11 cellular contexts compared by ENCODE assay signal in the genomic region with DNA sequence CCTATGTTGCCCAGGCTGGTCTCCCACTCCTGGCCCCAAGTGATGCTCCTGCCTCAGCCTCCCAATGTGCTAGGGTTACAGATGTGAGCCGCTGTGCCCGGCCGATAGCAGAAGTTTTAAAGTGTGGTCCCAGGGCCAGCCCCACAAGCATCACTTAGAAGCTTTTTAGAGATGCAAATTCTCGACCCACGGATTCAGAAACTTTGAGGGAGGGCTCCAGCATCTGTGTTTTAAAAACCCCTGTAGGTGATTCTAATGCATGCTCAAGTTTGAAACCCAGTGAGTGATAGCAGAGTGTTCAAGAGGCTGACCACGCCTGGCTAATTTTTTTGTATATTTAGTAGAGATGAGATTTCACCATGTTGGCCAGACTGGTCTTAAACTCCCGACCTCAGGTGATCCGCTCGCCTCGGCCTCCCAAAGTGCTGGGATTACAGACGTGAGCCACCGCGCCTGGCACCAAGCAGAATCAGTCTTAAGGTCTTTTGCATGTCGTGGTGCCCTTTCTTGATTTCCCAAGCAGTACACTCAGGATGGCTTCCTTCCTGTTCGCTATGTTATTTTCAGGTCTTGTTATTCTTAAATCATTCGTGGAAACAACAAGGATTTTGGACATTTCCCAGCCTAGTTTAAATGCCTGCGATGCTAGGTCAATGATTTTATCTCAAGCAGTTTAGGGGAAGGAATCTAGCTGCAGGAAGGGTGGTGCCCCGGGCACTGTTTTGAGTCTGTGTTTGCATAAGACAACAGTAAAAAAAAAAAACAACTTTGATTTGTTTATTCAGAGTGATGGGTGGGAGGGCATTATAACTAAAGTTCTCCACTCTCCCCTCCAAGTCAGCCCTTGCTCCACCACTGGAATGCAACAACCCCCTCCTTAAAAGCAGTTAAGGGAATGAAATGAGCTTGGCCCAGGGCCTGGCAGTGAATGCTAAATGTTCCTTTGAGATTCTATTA. TPM values are rescaled to one million over a fixed set of nuclear protein-coding genes. Genes with fewer than 3 reads are reported as not detected.
DNase-seq lines count a peak whose midpoint lies in the region; ATAC-seq and TF ChIP-seq lines count a peak whose summit lies in the region.
"Had no signal": no experiment of that assay in that cellular context is flagged by ENCODE, and none has a peak within 500 bp of the region (broad histone marks: within the 10 kb centered on the region; RNA-seq: fewer than 3 reads in every experiment).

No MANE protein-coding gene starts in this region.

- POLR2A ChIA-PET in activated B cell treated with CpG ODN at 0.5 μM for 24 hours (lab: Charles Lee): interaction anchor here (0.6 to 5.7 kb wide), 10 partner anchors 8 to 80 kb away, joined by 3 to 77 read pairs (median 6); a partner anchor contains a TSS

- H3K9me3 Mint-ChIP-seq in activated B cell treated with CpG ODN at 0.5 μM for 24 hours: no peaks in the 10 kb centered on the region
- H3K9me3 Mint-ChIP-seq in stimulated activated memory B cell treated with anti-CD40 and anti-IgM and Interleukin-4, amounts not matched to agents 10 μg/mL and 1 μg/mL and 100 μg/mL, for 72 hours: no peaks in the 10 kb centered on the region
- H3K9me3 Mint-ChIP-seq: activated naive CD8-positive, alpha-beta T cell treated with anti-CD3 and anti-CD28 coated beads, Interleukin-2, amount 10 ng/mL, durations not matched to agents 7 days and 5 days; neural crest cell had no signal

- H3K27ac ChIP-seq in right atrium auricular region: peak overlapping the region; percentile 37 to 74

- no peaks in the 10 kb centered on the region for H3K36me3 Mint-ChIP-seq in activated B cell treated with CpG ODN at 0.5 μM for 24 hours (ENCODE audit: low read depth)
- H3K36me3 Mint-ChIP-seq in stimulated activated memory B cell treated with anti-CD40 and anti-IgM and Interleukin-4, amounts not matched to agents 10 μg/mL and 1 μg/mL and 100 μg/mL, for 72 hours: no peaks in the 10 kb centered on the region
- H3K36me3 Mint-ChIP-seq: activated naive CD8-positive, alpha-beta T cell treated with anti-CD3 and anti-CD28 coated beads, Interleukin-2, amount 10 ng/mL, durations not matched to agents 7 days and 5 days had no signal

- DNase-seq in activated B cell treated with CpG ODN at 0.5 μM for 24 hours (no peak), right atrium auricular region (ENCODE audit: low spot score) (peak; percentile 68), SW480 (ENCODE audit: low spot score) (no peak), DMS 273 (lab: John Stamatoyannopoulos, UW; ENCODE audit: unreplicated experiment) (no peak), NCI-H446 (lab: John Stamatoyannopoulos, UW) (no peak)
- DNase-seq: activated naive CD8-positive, alpha-beta T cell treated with anti-CD3 and anti-CD28 coated beads, Interleukin-2, amount 10 ng/mL, durations not matched to agents 7 days and 5 days; NCI-H774 had no signal

- TF ChIP-seq CTCF in activated B cell treated with CpG ODN at 0.5 μM for 24 hours (IDR thresholded peaks at IDR 0.05): no peak
- no peak for TF ChIP-seq CTCF in right atrium auricular region (IDR thresholded peaks at IDR 0.05)

- peak overlapping the region; percentile 93 for H3K27ac Mint-ChIP-seq in activated B cell treated with CpG ODN at 0.5 μM for 24 hours
- H3K27ac Mint-ChIP-seq in stimulated activated memory B cell treated with anti-CD40 and anti-IgM and Interleukin-4, amounts not matched to agents 10 μg/mL and 1 μg/mL and 100 μg/mL, for 72 hours: peak overlapping the region; percentile 94
- H3K27ac Mint-ChIP-seq: activated naive CD8-positive, alpha-beta T cell treated with anti-CD3 and anti-CD28 coated beads, Interleukin-2, amount 10 ng/mL, durations not matched to agents 7 days and 5 days had no signal

- H3K27me3 Mint-ChIP-seq in activated B cell treated with CpG ODN at 0.5 μM for 24 hours: no peaks in the 10 kb centered on the region
- H3K27me3 Mint-ChIP-seq in stimulated activated memory B cell treated with anti-CD40 and anti-IgM and Interleukin-4, amounts not matched to agents 10 μg/mL and 1 μg/mL and 100 μg/mL, for 72 hours: no peaks in the 10 kb centered on the region
- H3K27me3 Mint-ChIP-seq: activated naive CD8-positive, alpha-beta T cell treated with anti-CD3 and anti-CD28 coated beads, Interleukin-2, amount 10 ng/mL, durations not matched to agents 7 days and 5 days had no signal

- peaks cover 0 to 22% of the 10 kb centered on the region in 2 donors for H3K4me1 ChIP-seq in right atrium auricular region
- H3K4me1 ChIP-seq: HAP-1 had no signal

- CTCF ChIA-PET in activated B cell treated with CpG ODN at 0.5 μM for 24 hours (lab: Charles Lee): interaction anchor here (0.6 kb wide), 1 partner anchor 44 kb away, joined by 3 read pairs; no protein-coding TSS in a partner anchor

- peaks cover 59% of the 10 kb centered on the region for H3K4me1 Mint-ChIP-seq in activated B cell treated with CpG ODN at 0.5 μM for 24 hours
- peaks cover 51% of the 10 kb centered on the region for H3K4me1 Mint-ChIP-seq in stimulated activated memory B cell treated with anti-CD40 and anti-IgM and Interleukin-4, amounts not matched to agents 10 μg/mL and 1 μg/mL and 100 μg/mL, for 72 hours
- H3K4me1 Mint-ChIP-seq: neural crest cell had no signal

- ATAC-seq in GM21526 (IDR thresholded peaks at IDR 0.05; ENCODE audit: low FRiP score, unreplicated experiment) (peak; percentile 33), activated B cell treated with CpG ODN at 0.5 μM for 24 hours (ENCODE audit: low read depth) (peak; percentile 53)
- ATAC-seq in stimulated activated memory B cell treated with anti-CD40 and anti-IgM and Interleukin-4, amounts not matched to agents 10 μg/mL and 1 μg/mL and 100 μg/mL, for 72 hours: peak; percentile 75

- intact Hi-C loops in activated B cell treated with CpG ODN at 0.5 μM for 24 hours (cut with micrococcal nuclease): loop anchor here (1.0 kb wide), 1 partner anchor 9 kb away; a partner anchor contains a TSS

- no peaks in the 10 kb centered on the region for H3K9me3 ChIP-seq in right atrium auricular region
- H3K9me3 ChIP-seq: HAP-1 had no signal

- no peaks in the 10 kb centered on the region for H3K27me3 ChIP-seq in right atrium auricular region

- no peak overlapping the region for H3K4me3 ChIP-seq in right atrium auricular region
- H3K4me3 ChIP-seq: HAP-1 had no signal

- no peaks in the 10 kb centered on the region for H3K36me3 ChIP-seq in right atrium auricular region
- H3K36me3 ChIP-seq: HAP-1 had no signal

- H3K4me3 Mint-ChIP-seq in activated B cell treated with CpG ODN at 0.5 μM for 24 hours: peak overlapping the region; percentile 75
- H3K4me3 Mint-ChIP-seq in stimulated activated memory B cell treated with anti-CD40 and anti-IgM and Interleukin-4, amounts not matched to agents 10 μg/mL and 1 μg/mL and 100 μg/mL, for 72 hours: peak overlapping the region; percentile 65
- H3K4me3 Mint-ChIP-seq: activated naive CD8-positive, alpha-beta T cell treated with anti-CD3 and anti-CD28 coated beads, Interleukin-2, amount 10 ng/mL, durations not matched to agents 7 days and 5 days; neural crest cell had no signal

RNA-seq across cellular contexts. Expression of a gene that starts 9.2 kb away (rescaled TPM):
- total RNA-seq in activated B cell treated with CpG ODN at 0.5 μM for 24 hours (11.2 and 12.2 TPM in 2 replicates), right atrium auricular region (1 to 10 TPM; 3.1 to 4.6 TPM)

RNA-seq across cellular contexts. Expression of a gene that starts 12.3 kb away (rescaled TPM):
- total RNA-seq in activated B cell treated with CpG ODN at 0.5 μM for 24 hours (39.5 and 51.5 TPM in 2 replicates), right atrium auricular region (10 to 100 TPM; 17.4 to 18.4 TPM)
